19 cellular contexts compared by ENCODE assay signal in genomic region chr20:46648903-46649649, GRCh38. TPM values are rescaled to one million over a fixed set of nuclear protein-coding genes. Genes with fewer than 3 reads are reported as not detected.
DNase-seq lines count a peak whose midpoint lies in the region; ATAC-seq, FAIRE-seq and TF ChIP-seq lines count a peak whose summit lies in the region.
"Had no signal": no experiment of that assay in that cellular context is flagged by ENCODE, and none has a peak within 500 bp of the region (broad histone marks: within the 10 kb centered on the region; RNA-seq: fewer than 3 reads in every experiment).

No MANE protein-coding gene starts in this region.

- H2BK120ac ChIP-seq in H1 (replicated peaks; ENCODE audit: low read depth, low read length): no peak overlapping the region

- no peaks in the 10 kb centered on the region for H3K9me3 ChIP-seq in H1 (ENCODE audit: insufficient read depth in 2 of 2, low read depth in 1 of 2, low read length in 1 of 2)
- H3K9me3 ChIP-seq in testis: no peaks in the 10 kb centered on the region
- H3K9me3 ChIP-seq: BLaER1 had no signal

- H3K4me1 ChIP-seq in H1 (replicated peaks in 1 of 4; ENCODE audit: control insufficient read depth in 3 of 4, insufficient read depth in 4 of 4, low read length in 3 of 4) (peaks cover 0 to 7% (median 1%) of the 10 kb centered on the region in 4 experiments; a peak in 3 of 7 replicates), testis (peaks cover 3% of the 10 kb centered on the region)
- H3K4me1 ChIP-seq: BLaER1 had no signal

- no peak overlapping the region for H4K5ac ChIP-seq in H1 (ENCODE audit: insufficient read length, low read depth, low read length)

- POLR2A ChIA-PET in H1 (lab: Charles Lee; ENCODE audit: partially characterized antibody): interaction anchor here (0.8 to 2.0 kb wide), 5 partner anchors 10 to 104 kb away, joined by 3 to 5 read pairs (median 4); no protein-coding TSS in a partner anchor

- H3K27ac ChIP-seq in H1 (ENCODE audit: low read depth, low read length) (no peak overlapping the region), testis (no peak overlapping the region)
- H3K27ac ChIP-seq: BLaER1 had no signal

- no peak overlapping the region for H3K56ac ChIP-seq in H1 (replicated peaks; ENCODE audit: insufficient read length, low read depth, low read length)

- H2BK15ac ChIP-seq in H1 (ENCODE audit: low read length): no peak overlapping the region

- H4K20me1 ChIP-seq in H1 (replicated peaks in 1 of 2; ENCODE audit: control insufficient read depth in 1 of 2, insufficient read depth in 2 of 2, low read length in 2 of 2): peaks cover 0 to 5% of the 10 kb centered on the region in 2 experiments
- H4K20me1 ChIP-seq: BLaER1 had no signal

- intact Hi-C loops in testis (cut with DNase I; ENCODE audit: low total_unique reads): no loop called here

- CTCF ChIA-PET in H1 (lab: Charles Lee; ENCODE audit: partially characterized antibody): interaction anchor here (0.6 to 2.1 kb wide), 27 partner anchors 9 to 342 kb away, joined by 3 to 14 read pairs (median 4); no protein-coding TSS in a partner anchor

- peak; percentile 7 for FAIRE-seq in H1 (lab: Jason Lieb, UNC)
- FAIRE-seq: astrocyte had no signal

- H2BK5ac ChIP-seq in H1 (ENCODE audit: low read depth, low read length): no peak overlapping the region

- TF ChIP-seq EP300 in H1 (IDR thresholded peaks at IDR 0.05; ENCODE audit: borderline replicate concordance in 1 of 2, low read depth in 2 of 2, low read length in 2 of 2): no peak

- H4K8ac ChIP-seq in H1 (ENCODE audit: extremely low read depth, insufficient read depth, low read length): no peak overlapping the region

- TF ChIP-seq POLR2A in H1 (IDR thresholded peaks at IDR 0.05; ENCODE audit: control extremely low read depth in 1 of 2, low read depth in 2 of 2, low read length in 2 of 2) (no peak), testis (IDR thresholded peaks at IDR 0.05) (no peak)

- no peak overlapping the region for H3K4me3 ChIP-seq in H1 (ENCODE audit: extremely low read depth in 1 of 4, insufficient read depth in 2 of 4, low read depth in 3 of 4, low read length in 4 of 4)
- H3K4me3 ChIP-seq in retinal pigment epithelial cell (ENCODE audit: low read length): no peak overlapping the region
- H3K4me3 ChIP-seq in testis: no peak overlapping the region
- H3K4me3 ChIP-seq: BLaER1 had no signal

- no peak overlapping the region for H3K14ac ChIP-seq in H1 (ENCODE audit: insufficient read length)

- TF ChIP-seq RAD21 in H1 (IDR thresholded peaks at IDR 0.05 in 1 of 2, conservative IDR thresholded peaks at IDR 0.05 in 1 of 2; ENCODE audit: low read depth in 2 of 2, low read length in 2 of 2): peak in 1 of 2 experiments; percentile 16; a peak in 1 of 4 replicates

- H3K27me3 ChIP-seq in H1 (replicated peaks in 1 of 4; ENCODE audit: control insufficient read depth in 3 of 4, extremely low read depth in 1 of 4, insufficient read depth in 3 of 4, low read length in 3 of 4): peaks cover 0 to 25% (median 15%) of the 10 kb centered on the region in 4 experiments; a peak in 5 of 7 replicates
- no peaks in the 10 kb centered on the region for H3K27me3 ChIP-seq in testis
- H3K27me3 ChIP-seq: BLaER1 had no signal

- H3K9ac ChIP-seq in H1 (replicated peaks in 1 of 4; ENCODE audit: extremely low read depth in 1 of 4, low read depth in 3 of 4, low read length in 3 of 4): no peak overlapping the region
- H3K9ac ChIP-seq: BLaER1 had no signal

- H3K79me2 ChIP-seq in H1 (ENCODE audit: control insufficient read depth in 1 of 2, insufficient read depth in 2 of 2, low read length in 2 of 2): no peaks in the 10 kb centered on the region

- no peak overlapping the region for H2AK5ac ChIP-seq in H1 (ENCODE audit: low read depth, low read length)

- H3K23me2 ChIP-seq in H1 (ENCODE audit: low read depth, low read length): peaks cover 7% of the 10 kb centered on the region

- DNase-seq in HT-29 (ENCODE audit: low spot score) (peak; percentile 11), NCI-H69 (lab: John Stamatoyannopoulos, UW) (peak; percentile 2), H1 (ENCODE audit: low read depth in 1 of 2, low spot score in 2 of 2) (no peak), retinal pigment epithelial cell (ENCODE audit: low read depth) (no peak), testis (no peak), NCI-H2081 (lab: John Stamatoyannopoulos, UW) (no peak)
- DNase-seq: activated CD8-positive, alpha-beta memory T cell treated with anti-CD3 and anti-CD28 coated beads, Interleukin-2, amount 10 ng/mL, durations not matched to agents 7 days and 5 days; activated gamma-delta T cell; DMS79 treated with DMSO at 0.1 percent for 48 hours; erythroblast; kidney glomerular epithelial cell; NCI-H2081 treated with DMSO at 0.1 percent for 48 hours; OCI-M1; posterior cingulate gyrus; stimulated activated CD4-positive, alpha-beta T cell treated with anti-CD3 and anti-CD28 coated beads, Interleukin-12 subunit alpha, Interleukin-12 subunit beta, amount 100 ng/mL, for 4 hours; stimulated activated naive CD8-positive, alpha-beta T cell treated with anti-CD3 and anti-CD28 coated beads, Interleukin-15, amount 100 ng/mL, for 72 hours had no signal

- H3K23ac ChIP-seq in H1 (ENCODE audit: insufficient read length): no peak overlapping the region

- no peak for ATAC-seq in GM21447 (IDR thresholded peaks at IDR 0.05; ENCODE audit: unreplicated experiment)
- ATAC-seq: activated CD8-positive, alpha-beta memory T cell treated with anti-CD3 and anti-CD28 coated beads, Interleukin-2, amount 10 ng/mL, durations not matched to agents 7 days and 5 days; stimulated activated naive CD8-positive, alpha-beta T cell treated with anti-CD3 and anti-CD28 coated beads, Interleukin-15, amount 100 ng/mL, for 72 hours had no signal

- H3K79me1 ChIP-seq in H1 (ENCODE audit: low read depth, low read length): no peaks in the 10 kb centered on the region; the same call in 1 of the 2 replicates

- 81% methylated on average over 8 of the region's 8 CpGs; no CpG with 5 or more reads in 1 of the 2 experiments for WGBS in H1 (ENCODE audit: extremely low coverage in 1 of 2, insufficient coverage in 1 of 2, insufficient read length in 1 of 2, insufficient replicate concordance in 2 of 2, low coverage in 1 of 2, low lambda C conversion rate in 2 of 2, missing lambda C conversion rate in 1 of 2), 2 experiments
- 68 to 81% methylated on average over 8 of the region's 8 CpGs for WGBS in testis, 2 donors

- H4K91ac ChIP-seq in H1 (replicated peaks; ENCODE audit: insufficient read length, low read length): no peak overlapping the region

- no peak overlapping the region; the same call in 1 of the 2 replicates for H3K18ac ChIP-seq in H1 (ENCODE audit: extremely low read depth, low read length)

- peak in 1 of 3 experiments; percentile 40; a peak in 1 of 4 replicates for TF ChIP-seq CTCF in H1 (IDR thresholded peaks at IDR 0.05; ENCODE audit: control extremely low read depth in 1 of 3, insufficient read depth in 1 of 3, low read depth in 1 of 3, low read length in 3 of 3)
- TF ChIP-seq CTCF in retinal pigment epithelial cell (conservative IDR thresholded peaks at IDR 0.05; ENCODE audit: low read depth, low read length): peak; percentile 9
- TF ChIP-seq CTCF in testis (IDR thresholded peaks at IDR 0.05): no peak

- H3K4me2 ChIP-seq in H1 (ENCODE audit: insufficient read depth in 1 of 2, low read depth in 2 of 2, low read length in 2 of 2): no peak overlapping the region
- H3K4me2 ChIP-seq: BLaER1 had no signal

- no peak overlapping the region for H2AFZ ChIP-seq in H1 (ENCODE audit: low read length)

- no peak overlapping the region for H3K4ac ChIP-seq in H1 (replicated peaks; ENCODE audit: insufficient read length, low read depth, low read length)

- no peak overlapping the region for H2BK20ac ChIP-seq in H1 (ENCODE audit: low read length)

- no peak overlapping the region for H2BK12ac ChIP-seq in H1 (ENCODE audit: low read depth, low read length)

- H3K36me3 ChIP-seq in H1 (ENCODE audit: control insufficient read depth in 2 of 4, insufficient read depth in 4 of 4, low read length in 3 of 4) (no peaks in the 10 kb centered on the region), testis (ENCODE audit: low read depth, missing control alignments) (no peaks in the 10 kb centered on the region)
- H3K36me3 ChIP-seq: BLaER1 had no signal

TF ChIP-seq in H1, 55 proteins besides CTCF, POLR2A, EP300 and RAD21 (continues in another document):
- TF ChIP-seq SIN3A (conservative IDR thresholded peaks at IDR 0.05 in 1 of 2, IDR thresholded peaks at IDR 0.05 in 1 of 2; ENCODE audit: low read depth in 1 of 2, low read length in 2 of 2) (0 out of 4 replicates have a peak, but pooled peaks of 1 of the 2 experiments have one; percentile 43), EGR1 (IDR thresholded peaks at IDR 0.05; ENCODE audit: borderline replicate concordance, low read depth, low read length) (no peak), SIRT6 (IDR thresholded peaks at IDR 0.05; ENCODE audit: low read length) (no peak), FOSL1 (IDR thresholded peaks at IDR 0.05; ENCODE audit: insufficient read depth, low read depth, low read length) (no peak)

RNA-seq across cellular contexts. Expression of gene SLC13A3, which starts 2.2 kb away (rescaled TPM):
- not detected in 2 replicates for total RNA-seq in HT-29 (2014; rRNA removed; shearing (Covaris generic))
- 9.4 and 9.8 TPM in 2 replicates for total RNA-seq in H1 (2021; fragmentation: NEBNext Ultra II Directional; extraction: Animal tissue kit (Norgen Biotek cat#: 25700))
- 12.6 and 15.4 TPM in 2 replicates for polyA plus RNA-seq in H1 (2011; rRNA removed)
- polyA plus RNA-seq in H1 (2011; cell fraction: cytosol; rRNA removed): 11.3 TPM
- 21.6 TPM for polyA plus RNA-seq in H1 (2011; cell fraction: nucleus; rRNA removed)
- polyA plus RNA-seq in H1 (2012, experiment 1 of 2): 9.8 to 12.4 TPM (median 11.1 TPM) in 4 replicates
- 10.3 TPM for polyA plus RNA-seq in H1 (2012, experiment 2 of 2)
- polyA plus RNA-seq in H1 (2013, experiment 1 of 2): 11.2 TPM
- 11.1 TPM for polyA plus RNA-seq in H1 (2013, experiment 2 of 2)
- polyA minus RNA-seq in H1 (2011; rRNA and poly(A)+ RNA removed): 19.3 and 23.0 TPM in 2 replicates
- 8.4 TPM for polyA minus RNA-seq in H1 (2011; cell fraction: cytosol; rRNA and poly(A)+ RNA removed)
- 19.6 TPM for polyA minus RNA-seq in H1 (2011; cell fraction: nucleus; rRNA and poly(A)+ RNA removed)
- total RNA-seq in testis: 1 to 10 TPM; 3.2 to 4.1 TPM
- 9.1 TPM for polyA plus RNA-seq in testis (ENCODE audit: insufficient read depth, low read depth, low replicate concordance)

RNA-seq across cellular contexts. Expression of gene TP53RK, which starts 40.2 kb away (rescaled TPM):
- total RNA-seq in HT-29 (2014; rRNA removed; shearing (Covaris generic)): 40.2 and 44.7 TPM in 2 replicates
- total RNA-seq in H1 (2021; fragmentation: NEBNext Ultra II Directional; extraction: Animal tissue kit (Norgen Biotek cat#: 25700)): 16.3 TPM in 2 replicates
- polyA plus RNA-seq in H1 (2011; rRNA removed) (8.5 and 8.7 TPM in 2 replicates), testis (ENCODE audit: insufficient read depth, low read depth, low replicate concordance) (20.9 TPM)
- 8.8 TPM for polyA plus RNA-seq in H1 (2011; cell fraction: cytosol; rRNA removed)
- polyA plus RNA-seq in H1 (2011; cell fraction: nucleus; rRNA removed): 6.9 TPM
- 9.7 to 12.2 TPM (median 10.6 TPM) in 4 replicates for polyA plus RNA-seq in H1 (2012, experiment 1 of 2)
- 11.4 TPM for polyA plus RNA-seq in H1 (2012, experiment 2 of 2)
- polyA plus RNA-seq in H1 (2013, experiment 1 of 2): 12.9 TPM
- 12.9 TPM for polyA plus RNA-seq in H1 (2013, experiment 2 of 2)
- 8.1 and 9.2 TPM in 2 replicates for polyA minus RNA-seq in H1 (2011; rRNA and poly(A)+ RNA removed)
- polyA minus RNA-seq in H1 (2011; cell fraction: cytosol; rRNA and poly(A)+ RNA removed): 8.0 TPM
- polyA minus RNA-seq in H1 (2011; cell fraction: nucleus; rRNA and poly(A)+ RNA removed): 10.1 TPM
- total RNA-seq in testis: 10 to 100 TPM; 23.4 to 25.8 TPM

Comparison
In these comparisons a context has a peak if more than half of its experiments do, and no peak if none do; other contexts are left out.
1. DNase-seq: peak in HT-29 (single experiment) and NCI-H69 (single experiment); none in H1 (0 of 2), retinal pigment epithelial cell (single experiment), testis (single experiment) and NCI-H2081 (0 of 2).